In the genomic region with DNA sequence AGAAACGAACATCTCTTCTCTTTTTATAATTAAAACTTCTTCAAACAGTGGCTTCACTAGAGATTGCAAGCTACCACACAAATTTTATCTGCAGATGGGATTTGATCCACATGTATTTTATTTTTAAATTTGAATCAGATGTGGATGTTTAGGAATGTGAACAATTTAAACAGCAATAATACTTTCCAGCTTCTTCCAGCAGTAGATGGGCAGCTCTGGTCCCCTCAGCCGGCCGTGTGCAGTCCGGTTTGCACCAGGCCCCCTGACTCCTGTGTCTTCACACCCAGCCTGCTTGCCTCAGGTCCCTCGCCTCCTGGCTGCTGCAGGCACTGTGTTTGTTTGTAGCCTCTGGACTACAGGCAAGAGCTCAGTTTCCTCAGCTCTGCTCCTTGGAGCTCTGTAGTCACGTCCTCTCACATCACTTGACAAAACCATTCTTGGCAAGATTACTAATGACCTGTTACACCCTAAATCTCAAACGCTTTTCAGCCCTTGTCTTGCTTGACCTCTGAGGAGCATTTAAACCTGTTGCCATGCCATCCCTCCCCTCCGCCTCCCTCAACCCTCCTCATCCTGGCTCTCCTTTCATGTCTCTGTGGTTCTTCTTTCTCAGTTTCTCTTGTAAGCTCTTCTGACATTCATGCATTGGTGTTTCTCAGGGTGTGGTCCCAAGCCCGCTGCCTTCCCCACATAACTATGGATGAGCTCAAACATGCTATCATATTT, we compare ENCODE assay signal across 17 cellular contexts. TPM values are rescaled to one million over a fixed set of nuclear protein-coding genes. Genes with fewer than 3 reads are reported as not detected.
DNase-seq lines count a peak whose midpoint lies in the region; ATAC-seq, FAIRE-seq and TF ChIP-seq lines count a peak whose summit lies in the region.
"Had no signal": no experiment of that assay in that cellular context is flagged by ENCODE, and none has a peak within 500 bp of the region (broad histone marks: within the 10 kb centered on the region; RNA-seq: fewer than 3 reads in every experiment).

No MANE protein-coding gene starts in this region.

- H3K9ac ChIP-seq in neural progenitor cell = no peak overlapping the region
- H3K9ac ChIP-seq: GM23248 had no signal

- H3K4me3 ChIP-seq in Panc1 (ENCODE audit: low read depth in 2 of 2, low read length in 2 of 2) (no peak overlapping the region), bronchial epithelial cell (ENCODE audit: low read depth, low read length) (no peak overlapping the region), neural progenitor cell (no peak overlapping the region), coronary artery (no peak overlapping the region)
- H3K4me3 ChIP-seq: GM23248 had no signal

- H3K4me1 ChIP-seq in Panc1 (ENCODE audit: control insufficient read depth, insufficient read depth, low read length) (no peaks in the 10 kb centered on the region), neural progenitor cell (peaks cover 23% of the 10 kb centered on the region)

- H3K36me3 Mint-ChIP-seq in activated CD4-positive, alpha-beta T cell treated with anti-CD3 and anti-CD28 coated beads, Interleukin-2, amount 10 ng/mL, durations not matched to agents 24 days and 14 days (ENCODE audit: low read depth) = no peaks in the 10 kb centered on the region
- H3K36me3 Mint-ChIP-seq in neural progenitor cell = no peaks in the 10 kb centered on the region

- H3K27ac Mint-ChIP-seq in activated CD4-positive, alpha-beta T cell treated with anti-CD3 and anti-CD28 coated beads, Interleukin-2, amount 10 ng/mL, durations not matched to agents 24 days and 14 days = no peak overlapping the region
- peak overlapping the region; percentile 47 for H3K27ac Mint-ChIP-seq in neural progenitor cell

- CTCF ChIA-PET in Panc1 (lab: Charles Lee) = interaction anchor here (0.7 kb wide), 1 partner anchor 327 kb away, joined by 3 read pairs; no protein-coding TSS in a partner anchor

- no peak overlapping the region for H3K4me2 ChIP-seq in neural progenitor cell

- no TSS peak for BruUV-seq in Panc1 (replicated peaks; lab: Mats Ljungman, UMichigan)

- peaks cover under 1% of the 10 kb centered on the region for H3K27me3 Mint-ChIP-seq in activated CD4-positive, alpha-beta T cell treated with anti-CD3 and anti-CD28 coated beads, Interleukin-2, amount 10 ng/mL, durations not matched to agents 24 days and 14 days
- peaks cover 2% of the 10 kb centered on the region for H3K27me3 Mint-ChIP-seq in neural progenitor cell (ENCODE audit: insufficient read depth, low read depth)

- in situ Hi-C loops in Panc1 (cut with HindIII; ENCODE audit: low pct_unique_long_range_greater_than_20kb, low sequenced_read_pairs) = no loop called here
- in situ Hi-C loops in G401 (cut with HindIII; ENCODE audit: low sequenced_read_pairs) = no loop called here

- POLR2A ChIA-PET in Panc1 (lab: Charles Lee) = interaction anchor here (0.5 kb wide), 1 partner anchor 833 kb away, joined by 5 read pairs; no protein-coding TSS in a partner anchor

- ATAC-seq in Panc1 = peak; percentile 28; the same call in 1 of the 2 replicates

- H3K27ac ChIP-seq in Panc1 (ENCODE audit: low read length) (no peak overlapping the region), neural progenitor cell (no peak overlapping the region), coronary artery (no peak overlapping the region)
- H3K27ac ChIP-seq: GM23248, RWPE1 had no signal

- H3F3A ChIP-seq in neural progenitor cell (ENCODE audit: low read depth) = peaks cover 6% of the 10 kb centered on the region

- peak overlapping the region; percentile 24 for H3K4me3 Mint-ChIP-seq in activated CD4-positive, alpha-beta T cell treated with anti-CD3 and anti-CD28 coated beads, Interleukin-2, amount 10 ng/mL, durations not matched to agents 24 days and 14 days
- no peak overlapping the region for H3K4me3 Mint-ChIP-seq in neural progenitor cell

- intact Hi-C loops in activated CD4-positive, alpha-beta T cell treated with anti-CD3 and anti-CD28 coated beads, Interleukin-2, amount 10 ng/mL, durations not matched to agents 24 days and 14 days (cut with micrococcal nuclease) = no loop called here
- intact Hi-C loops in Panc1 (cut with micrococcal nuclease; ENCODE audit: unreplicated experiment) = no loop called here

- H2AFZ ChIP-seq in neural progenitor cell (replicated peaks) = no peak overlapping the region
- H2AFZ ChIP-seq: GM23248 had no signal

- no peaks in the 10 kb centered on the region for H4K20me1 ChIP-seq in neural progenitor cell (ENCODE audit: low read depth)

- H3K27me3 ChIP-seq in Panc1 (ENCODE audit: control insufficient read depth, insufficient read depth, low read length) (peaks cover 31% of the 10 kb centered on the region), bronchial epithelial cell (ENCODE audit: control insufficient read depth, insufficient read depth, low read length) (no peaks in the 10 kb centered on the region), neural progenitor cell (no peaks in the 10 kb centered on the region)

- no peaks in the 10 kb centered on the region for H3K9me3 Mint-ChIP-seq in activated CD4-positive, alpha-beta T cell treated with anti-CD3 and anti-CD28 coated beads, Interleukin-2, amount 10 ng/mL, durations not matched to agents 24 days and 14 days
- no peaks in the 10 kb centered on the region for H3K9me3 Mint-ChIP-seq in neural progenitor cell

- no peak for TF ChIP-seq CTCF in Panc1 (IDR thresholded peaks at IDR 0.05)
- TF ChIP-seq CTCF in bronchial epithelial cell (IDR thresholded peaks at IDR 0.05; ENCODE audit: insufficient read depth, low read length, severe bottlenecking) = no peak
- TF ChIP-seq CTCF in neural progenitor cell (IDR thresholded peaks at IDR 0.05) = no peak
- TF ChIP-seq CTCF in coronary artery (IDR thresholded peaks at IDR 0.05) = no peak

- DNase-seq in activated CD4-positive, alpha-beta T cell treated with anti-CD3 and anti-CD28 coated beads, Interleukin-2, amount 10 ng/mL, durations not matched to agents 24 days and 14 days = peak; percentile 59
- DNase-seq in activated CD4-positive, alpha-beta T cell treated with anti-CD3 and anti-CD28 coated beads for 4 hours = no peak
- no peak for DNase-seq in Panc1 (ENCODE audit: low read depth, low spot score)
- no peak for DNase-seq in bronchial epithelial cell (ENCODE audit: low read depth)
- DNase-seq in neural progenitor cell (ENCODE audit: low spot score) = no peak
- DNase-seq in NCI-H526 (lab: John Stamatoyannopoulos, UW) = no peak
- no peak for DNase-seq in coronary artery (ENCODE audit: low spot score)
- DNase-seq in G401 (ENCODE audit: low spot score) = no peak
- DNase-seq: 8988T, C1 segment of cervical spinal cord, DND-41, GDM1, GM23248, NCI-H187, NCI-H748 treated with DMSO at 0.1 percent for 48 hours had no signal

- H3K9me3 ChIP-seq in Panc1 (ENCODE audit: control insufficient read depth, insufficient read depth, low read depth, low read length) (no peaks in the 10 kb centered on the region), neural progenitor cell (ENCODE audit: low read depth) (no peaks in the 10 kb centered on the region)

- H3K79me2 ChIP-seq in neural progenitor cell (ENCODE audit: low read depth) = no peaks in the 10 kb centered on the region

- H3K36me3 ChIP-seq in Panc1 (ENCODE audit: control insufficient read depth, insufficient read depth, low read length) = no peaks in the 10 kb centered on the region
- H3K36me3 ChIP-seq in bronchial epithelial cell (ENCODE audit: control insufficient read depth, insufficient read depth, low read length) = no peaks in the 10 kb centered on the region
- H3K36me3 ChIP-seq in neural progenitor cell = no peaks in the 10 kb centered on the region

- H3K4me1 Mint-ChIP-seq in activated CD4-positive, alpha-beta T cell treated with anti-CD3 and anti-CD28 coated beads, Interleukin-2, amount 10 ng/mL, durations not matched to agents 24 days and 14 days = peaks cover 25% of the 10 kb centered on the region
- H3K4me1 Mint-ChIP-seq in neural progenitor cell = peaks cover 28% of the 10 kb centered on the region

- peak; percentile 66 for FAIRE-seq in bronchial epithelial cell (lab: Jason Lieb, UNC)
- FAIRE-seq: GM12891 had no signal

RNA-seq across cellular contexts. Expression of gene ZBTB24, which starts 13.2 kb away (rescaled TPM):
- total RNA-seq in activated CD4-positive, alpha-beta T cell treated with anti-CD3 and anti-CD28 coated beads, Interleukin-2, amount 10 ng/mL, durations not matched to agents 24 days and 14 days = 18.9 and 19.6 TPM in 2 replicates
- total RNA-seq in Panc1 (2021; ENCODE audit: unreplicated experiment) (21.5 TPM), bronchial epithelial cell (4.6 and 6.3 TPM in 2 replicates), neural progenitor cell (ENCODE audit: low replicate concordance) (13.9 and 17.3 TPM in 2 replicates)
- polyA plus RNA-seq in Panc1 (2012; ENCODE audit: insufficient read length) = 7.8 TPM
- 6.6 and 12.7 TPM in 2 replicates for total RNA-seq in G401 (2014; rRNA removed; shearing (Covaris generic))

RNA-seq across cellular contexts. Expression of gene MICAL1, which starts 40.6 kb away (rescaled TPM):
- 41.4 and 42.5 TPM in 2 replicates for total RNA-seq in activated CD4-positive, alpha-beta T cell treated with anti-CD3 and anti-CD28 coated beads, Interleukin-2, amount 10 ng/mL, durations not matched to agents 24 days and 14 days
- total RNA-seq in Panc1 (2021; ENCODE audit: unreplicated experiment) = 64.5 TPM
- 66.5 TPM for polyA plus RNA-seq in Panc1 (2012; ENCODE audit: insufficient read length)
- 12.4 and 14.2 TPM in 2 replicates for total RNA-seq in bronchial epithelial cell
- total RNA-seq in neural progenitor cell (ENCODE audit: low replicate concordance) = 50.6 and 123 TPM in 2 replicates
- total RNA-seq in G401 (2014; rRNA removed; shearing (Covaris generic)) = 20.4 and 21.3 TPM in 2 replicates

RNA-seq across cellular contexts. Expression of gene SMPD2, which starts 55.7 kb away (rescaled TPM):
- 18.2 and 20.5 TPM in 2 replicates for total RNA-seq in activated CD4-positive, alpha-beta T cell treated with anti-CD3 and anti-CD28 coated beads, Interleukin-2, amount 10 ng/mL, durations not matched to agents 24 days and 14 days
- total RNA-seq in Panc1 (2021; ENCODE audit: unreplicated experiment) (50.0 TPM), bronchial epithelial cell (18.9 and 19.7 TPM in 2 replicates), neural progenitor cell (ENCODE audit: low replicate concordance) (10.3 and 11.5 TPM in 2 replicates)
- polyA plus RNA-seq in Panc1 (2012; ENCODE audit: insufficient read length) = 51.0 TPM
- 16.1 and 21.8 TPM in 2 replicates for total RNA-seq in G401 (2014; rRNA removed; shearing (Covaris generic))

RNA-seq across cellular contexts. Expression of gene PPIL6, which starts 55.8 kb away (rescaled TPM):
- not detected in 2 replicates for total RNA-seq in activated CD4-positive, alpha-beta T cell treated with anti-CD3 and anti-CD28 coated beads, Interleukin-2, amount 10 ng/mL, durations not matched to agents 24 days and 14 days
- total RNA-seq in Panc1 (2021; ENCODE audit: unreplicated experiment) = 2.2 TPM
- 2.0 TPM for polyA plus RNA-seq in Panc1 (2012; ENCODE audit: insufficient read length)
- total RNA-seq in bronchial epithelial cell = 8.4 and 9.3 TPM in 2 replicates
- total RNA-seq in neural progenitor cell (ENCODE audit: low replicate concordance) = 4.8 and 7.9 TPM in 2 replicates
- total RNA-seq in G401 (2014; rRNA removed; shearing (Covaris generic)) = 2.8 and 4.2 TPM in 2 replicates
